10 cellular contexts compared by ENCODE assay signal in the genomic region with DNA sequence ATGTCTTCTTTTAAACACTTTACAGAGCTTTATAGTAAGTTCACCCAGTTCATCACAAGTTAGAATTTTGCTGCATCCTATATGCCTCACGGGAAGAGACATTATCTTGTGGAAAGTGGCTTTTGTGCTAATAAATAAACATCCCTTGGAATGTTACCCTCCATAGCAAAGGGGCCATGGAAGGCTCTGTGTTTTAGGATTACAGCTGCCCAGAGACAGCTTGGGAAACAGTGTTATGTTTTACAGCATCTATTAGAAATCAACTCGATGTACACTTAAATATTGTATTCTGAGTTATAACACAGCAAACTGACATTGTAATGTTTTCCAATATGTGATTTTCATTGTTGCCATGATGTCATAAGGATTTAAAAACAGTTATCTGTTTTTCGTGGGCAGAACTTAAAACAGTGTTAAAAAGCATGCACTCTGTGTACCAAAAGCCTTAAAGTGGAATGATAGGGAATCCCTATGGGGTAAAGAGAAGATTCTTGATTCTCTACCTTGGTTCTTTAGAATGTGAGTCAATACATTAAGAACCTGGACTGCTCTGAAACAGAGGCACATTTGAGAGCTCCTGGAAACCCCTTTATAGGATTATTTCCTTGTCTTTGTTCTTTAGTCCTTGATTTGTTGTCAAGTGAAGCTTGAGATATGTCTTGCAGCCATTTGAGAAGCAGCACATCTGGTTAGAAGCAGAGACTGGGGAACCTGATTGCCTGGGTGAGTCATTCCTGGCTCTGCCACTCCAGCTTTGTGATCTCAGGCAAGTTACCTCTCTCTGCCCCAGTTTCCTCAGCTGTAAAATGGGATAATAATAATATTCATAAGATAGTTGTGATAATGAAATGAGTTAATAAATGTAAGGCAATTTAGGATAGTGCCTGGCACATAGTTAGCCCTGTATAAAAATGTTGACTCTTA. TPM values are rescaled to one million over a fixed set of nuclear protein-coding genes. Genes with fewer than 3 reads are reported as not detected.
DNase-seq lines count a peak whose midpoint lies in the region; ATAC-seq, FAIRE-seq and TF ChIP-seq lines count a peak whose summit lies in the region.
"Had no signal": no experiment of that assay in that cellular context is flagged by ENCODE, and none has a peak within 500 bp of the region (broad histone marks: within the 10 kb centered on the region; RNA-seq: fewer than 3 reads in every experiment).

No MANE protein-coding gene starts in this region.

- no peaks in the 10 kb centered on the region for H3K9me3 ChIP-seq in mammary epithelial cell (replicated peaks; ENCODE audit: insufficient read depth, low read length)

- FAIRE-seq in GM18507 (lab: Jason Lieb, UNC) (peak; percentile 56), HTR-8/SVneo (lab: Jason Lieb, UNC) (no peak)

- H3K27me3 Mint-ChIP-seq in nephron (ENCODE audit: low read depth) = no peaks in the 10 kb centered on the region
- no peaks in the 10 kb centered on the region for H3K27me3 Mint-ChIP-seq in stimulated activated naive B cell treated with anti-CD40 and anti-IgM and Interleukin-4, amounts not matched to agents 10 μg/mL and 1 μg/mL and 100 μg/mL, for 72 hours

- H3K4me1 ChIP-seq in mammary epithelial cell (ENCODE audit: insufficient read depth, low read length) = peaks cover 43% of the 10 kb centered on the region

- in situ Hi-C loops in mammary epithelial cell (cut with MboI; ENCODE audit: low sequenced_read_pairs in 2 of 2) = no loop called here

- no peak overlapping the region for H3K4me3 ChIP-seq in mammary epithelial cell (replicated peaks in 1 of 3; ENCODE audit: insufficient read depth in 1 of 3, low read depth in 2 of 3, low read length in 3 of 3)

- intact Hi-C loops in mammary epithelial cell (cut with micrococcal nuclease) = loop anchor here (2.0 kb wide), 1 partner anchor 57 kb away; no protein-coding TSS in a partner anchor

- no peaks in the 10 kb centered on the region for H3K36me3 Mint-ChIP-seq in nephron (ENCODE audit: low read depth)
- H3K36me3 Mint-ChIP-seq in stimulated activated naive B cell treated with anti-CD40 and anti-IgM and Interleukin-4, amounts not matched to agents 10 μg/mL and 1 μg/mL and 100 μg/mL, for 72 hours = no peaks in the 10 kb centered on the region
- H3K36me3 Mint-ChIP-seq: WTC11 had no signal

- no peak for TF ChIP-seq CTCF in mammary epithelial cell (conservative IDR thresholded peaks at IDR 0.05 in 1 of 2, IDR thresholded peaks at IDR 0.05 in 1 of 2; ENCODE audit: extremely low read depth in 1 of 2, insufficient read depth in 1 of 2, low read depth in 1 of 2, low read length in 2 of 2)
- TF ChIP-seq CTCF in nephron (IDR thresholded peaks at IDR 0.05; ENCODE audit: unreplicated experiment in 3 of 3) = no peak

- peak overlapping the region in 1 of 3 experiments; percentile 31 for H3K4me3 Mint-ChIP-seq in nephron
- no peak overlapping the region for H3K4me3 Mint-ChIP-seq in stimulated activated naive B cell treated with anti-CD40 and anti-IgM and Interleukin-4, amounts not matched to agents 10 μg/mL and 1 μg/mL and 100 μg/mL, for 72 hours
- H3K4me3 Mint-ChIP-seq: WTC11 had no signal

- no peak overlapping the region for H2AFZ ChIP-seq in mammary epithelial cell (ENCODE audit: low read depth, low read length)

- peak overlapping the region; percentile 64 for H3K4me2 ChIP-seq in mammary epithelial cell (ENCODE audit: insufficient read depth, low read depth, low read length)

- H4K20me1 ChIP-seq in mammary epithelial cell (ENCODE audit: insufficient read depth, low read length) = no peaks in the 10 kb centered on the region

- peaks cover 46% of the 10 kb centered on the region for H3K4me1 Mint-ChIP-seq in nephron
- no peaks in the 10 kb centered on the region for H3K4me1 Mint-ChIP-seq in stimulated activated naive B cell treated with anti-CD40 and anti-IgM and Interleukin-4, amounts not matched to agents 10 μg/mL and 1 μg/mL and 100 μg/mL, for 72 hours

- H3K79me2 ChIP-seq in mammary epithelial cell (ENCODE audit: insufficient read depth, low read length) = peaks cover 87% of the 10 kb centered on the region

- no peaks in the 10 kb centered on the region for H3K27me3 ChIP-seq in mammary epithelial cell (ENCODE audit: insufficient read depth, low read length)

- peak overlapping the region; percentile 26 for H3K9ac ChIP-seq in mammary epithelial cell (ENCODE audit: insufficient read depth, low read length)

- BruUV-seq in mammary epithelial cell (replicated peaks; lab: Mats Ljungman, UMichigan) = no TSS peak

- dilution Hi-C loops in mammary epithelial cell (cut with HindIII; ENCODE audit: low sequenced_read_pairs) = loop anchor here (5.0 kb wide), 1 partner anchor 49 kb away; no protein-coding TSS in a partner anchor

- ATAC-seq in HG02884 (IDR thresholded peaks at IDR 0.05; ENCODE audit: unreplicated experiment) (peak; percentile 64), GM21576 (IDR thresholded peaks at IDR 0.05; ENCODE audit: unreplicated experiment) (no peak)
- no peak for ATAC-seq in stimulated activated naive B cell treated with anti-CD40 and anti-IgM and Interleukin-4, amounts not matched to agents 10 μg/mL and 1 μg/mL and 100 μg/mL, for 72 hours (replicated peaks)
- ATAC-seq: WTC11 had no signal

- H3K36me3 ChIP-seq in mammary epithelial cell (ENCODE audit: insufficient read depth, low read length) = no peaks in the 10 kb centered on the region

- H3K27ac Mint-ChIP-seq in nephron = peak overlapping the region; percentile 79 to 96 (median 87)
- no peak overlapping the region for H3K27ac Mint-ChIP-seq in stimulated activated naive B cell treated with anti-CD40 and anti-IgM and Interleukin-4, amounts not matched to agents 10 μg/mL and 1 μg/mL and 100 μg/mL, for 72 hours
- H3K27ac Mint-ChIP-seq: WTC11 had no signal

- DNase-seq in GM18507 (ENCODE audit: extremely low spot score, insufficient read length, low read depth) = no peak
- DNase-seq in mammary epithelial cell = peak; percentile 60
- no peak for DNase-seq in stimulated activated naive B cell treated with anti-CD40 and anti-IgM and Interleukin-4, amounts not matched to agents 10 μg/mL and 1 μg/mL and 100 μg/mL, for 72 hours
- no peak for DNase-seq in NCI-H446 treated with DMSO at 0.1 percent for 48 hours (lab: John Stamatoyannopoulos, UW)
- no peak for DNase-seq in HTR-8/SVneo (ENCODE audit: insufficient read length, low spot score)
- DNase-seq: NCI-H526 treated with DMSO at 0.1 percent for 48 hours had no signal

- no peaks in the 10 kb centered on the region for H3K9me3 Mint-ChIP-seq in nephron
- no peaks in the 10 kb centered on the region for H3K9me3 Mint-ChIP-seq in stimulated activated naive B cell treated with anti-CD40 and anti-IgM and Interleukin-4, amounts not matched to agents 10 μg/mL and 1 μg/mL and 100 μg/mL, for 72 hours
- H3K9me3 Mint-ChIP-seq: WTC11 had no signal

- CTCF ChIA-PET in mammary epithelial cell (lab: Charles Lee; ENCODE audit: low non-redundant PET) = no interaction called here

- peak overlapping the region; percentile 86 for H3K27ac ChIP-seq in mammary epithelial cell (ENCODE audit: insufficient read depth, low read depth, low read length)

- WGBS in mammary epithelial cell (ENCODE audit: low coverage, missing lambda C conversion rate) = 94% methylated on average over 3 of the region's 3 CpGs

RNA-seq across cellular contexts. Expression of a gene that starts 41.6 kb away (rescaled TPM):
- total RNA-seq in mammary epithelial cell = 10 to 100 TPM; 22.5 to 28.8 TPM
- 14.5 TPM for polyA plus RNA-seq in mammary epithelial cell
- polyA minus RNA-seq in mammary epithelial cell = 35.8 TPM
